ENCODE assay signal across 8 cellular contexts in the genomic region with DNA sequence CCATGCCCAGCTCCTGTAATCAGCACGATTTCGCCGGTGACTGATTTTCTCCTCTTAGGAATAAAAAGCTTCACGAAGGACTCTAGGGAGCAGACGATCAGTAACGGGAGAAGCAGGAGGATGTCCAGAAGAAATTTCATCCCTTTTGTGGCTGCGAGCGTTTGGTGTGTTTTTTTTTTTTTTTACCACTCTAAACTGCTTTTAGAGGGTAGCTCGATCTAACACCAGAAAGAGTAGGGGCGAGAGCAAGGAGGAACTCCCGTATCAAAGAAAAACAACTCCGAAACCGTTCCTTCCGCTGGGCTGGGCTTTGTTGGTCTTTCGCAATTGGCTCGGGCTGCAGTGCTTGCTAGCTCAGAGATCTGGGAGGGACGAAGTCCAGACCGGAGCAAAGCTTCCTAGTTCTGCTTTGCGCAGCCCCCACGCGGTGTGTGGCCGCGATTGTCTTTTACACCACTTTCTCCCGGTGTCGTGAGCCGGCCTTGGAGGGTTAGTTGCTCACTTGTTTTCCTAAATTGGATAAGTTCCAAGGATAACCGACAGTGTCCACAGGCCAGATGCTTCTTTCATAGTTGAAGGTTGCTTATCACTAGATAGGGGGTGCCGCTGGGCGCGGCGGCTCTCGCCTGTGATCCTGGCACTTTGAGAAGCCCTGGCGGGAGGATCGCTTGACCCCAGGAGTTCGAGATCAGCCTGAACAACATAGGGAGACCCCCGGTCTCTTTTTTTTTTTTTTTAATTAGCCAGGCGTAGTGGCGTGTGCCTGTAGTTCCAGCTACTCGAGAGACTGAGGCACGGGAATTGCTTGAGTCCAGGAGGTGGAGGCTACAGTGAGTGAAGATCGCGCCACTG. TPM values are rescaled to one million over a fixed set of nuclear protein-coding genes. Genes with fewer than 3 reads are reported as not detected.
DNase-seq lines count a peak whose midpoint lies in the region; ATAC-seq and TF ChIP-seq lines count a peak whose summit lies in the region.

A gene with protein sequence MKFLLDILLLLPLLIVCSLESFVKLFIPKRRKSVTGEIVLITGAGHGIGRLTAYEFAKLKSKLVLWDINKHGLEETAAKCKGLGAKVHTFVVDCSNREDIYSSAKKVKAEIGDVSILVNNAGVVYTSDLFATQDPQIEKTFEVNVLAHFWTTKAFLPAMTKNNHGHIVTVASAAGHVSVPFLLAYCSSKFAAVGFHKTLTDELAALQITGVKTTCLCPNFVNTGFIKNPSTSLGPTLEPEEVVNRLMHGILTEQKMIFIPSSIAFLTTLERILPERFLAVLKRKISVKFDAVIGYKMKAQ (minus strand): TSS at position 258 of the 852 bp plus-strand sequence. CDS start 118 bp downstream, at position 140.

- H3K79me2 ChIP-seq in SK-N-SH (ENCODE audit: insufficient read depth), result peaks cover 45% of the 10 kb centered on the region

- H4K20me1 ChIP-seq in SK-N-SH (ENCODE audit: insufficient read depth), result no peaks in the 10 kb centered on the region

- TF ChIP-seq RAD21 in SK-N-SH (IDR thresholded peaks at IDR 0.05; ENCODE audit: low read length), result peak; percentile 23

- peak; percentile 83 for DNase-seq in GM06990 (ENCODE audit: extremely low read depth, insufficient read length)
- DNase-seq in NCI-H1048 (lab: John Stamatoyannopoulos, UW), result peak; percentile 58
- DNase-seq in SK-N-SH, result peak; percentile 90
- DNase-seq in activated naive CD4-positive, alpha-beta T cell treated with anti-CD3 and anti-CD28 coated beads, Interleukin-2, amount 50 U/mL, for 16 hours, result peak; percentile 74
- peak; percentile 92 for DNase-seq in germinal center (ENCODE audit: low spot score)
- peak; percentile 77 for DNase-seq in non-pigmented ciliary epithelial cell (ENCODE audit: low read depth)
- peak; percentile 94 for DNase-seq in superior temporal gyrus (ENCODE audit: extremely low spot score)

- no peaks in the 10 kb centered on the region for H3K27me3 ChIP-seq in GM06990 (replicated peaks; ENCODE audit: control insufficient read depth, insufficient read depth, low read length)
- no peaks in the 10 kb centered on the region for H3K27me3 ChIP-seq in SK-N-SH (ENCODE audit: insufficient read depth)

- H3K9me2 ChIP-seq in SK-N-SH, result no peaks in the 10 kb centered on the region

- H3K4me3 ChIP-seq in GM06990 (replicated peaks; ENCODE audit: low read depth, low read length), result peak within 1 kb of the TSS; percentile 81
- peak within 1 kb of the TSS; percentile 69 to 80 for H3K4me3 ChIP-seq in SK-N-SH (ENCODE audit: low read depth in 2 of 2, low read length in 1 of 2)

- H3F3A ChIP-seq in SK-N-SH (replicated peaks; ENCODE audit: insufficient read depth), result peaks cover 23% of the 10 kb centered on the region

- peak within 1 kb of the TSS; percentile 83 to 96 for H3K27ac ChIP-seq in SK-N-SH (ENCODE audit: low read depth in 2 of 2, low read length in 1 of 2)

- 4% methylated on average over 42 of the region's 42 CpGs for WGBS in SK-N-SH (ENCODE audit: low lambda C conversion rate)

- H3K36me3 ChIP-seq in GM06990 (ENCODE audit: control insufficient read depth, insufficient read depth, low read length) (no peaks in the 10 kb centered on the region), SK-N-SH (replicated peaks in 1 of 2; ENCODE audit: control insufficient read depth in 1 of 2, insufficient read depth in 2 of 2, low read length in 1 of 2) (peaks cover 0 to 5% of the 10 kb centered on the region in 2 experiments)

- H3K9me3 ChIP-seq in SK-N-SH, result no peaks in the 10 kb centered on the region

- CTCF ChIA-PET in SK-N-SH (lab: Yijun Ruan, JAX), result interaction anchor here (0.7 to 7.0 kb wide), 8 partner anchors 14 to 74 kb away, joined by 3 to 53 read pairs (median 3); a partner anchor contains a TSS

- peak within 1 kb of the TSS; percentile 75 for H3K4me2 ChIP-seq in SK-N-SH

- H3K4me1 ChIP-seq in SK-N-SH (ENCODE audit: control insufficient read depth in 1 of 2, insufficient read depth in 2 of 2, low read depth in 1 of 2, low read length in 1 of 2), result peaks cover 0 to 4% of the 10 kb centered on the region in 2 experiments; a peak in 1 of 4 replicates

- H2AFZ ChIP-seq in SK-N-SH (ENCODE audit: low read depth), result peak within 1 kb of the TSS; percentile 91

- ATAC-seq in HG02571 (IDR thresholded peaks at IDR 0.05; ENCODE audit: unreplicated experiment), result peak; percentile 99

- peak; percentile 23 for TF ChIP-seq CTCF in GM06990 (IDR thresholded peaks at IDR 0.05; ENCODE audit: insufficient read depth, low read length, poor library complexity, severe bottlenecking)
- peak; percentile 36 for TF ChIP-seq CTCF in SK-N-SH (IDR thresholded peaks at IDR 0.05)

- no peak for TF ChIP-seq EP300 in SK-N-SH (IDR thresholded peaks at IDR 0.05; ENCODE audit: borderline replicate concordance in 1 of 2, low read depth in 1 of 2, low read length in 1 of 2)

- POLR2A ChIA-PET in SK-N-SH (lab: Yijun Ruan, JAX), result interaction anchor here (0.6 to 2.4 kb wide), 6 partner anchors 8 to 385 kb away, joined by 3 to 24 read pairs (median 4); a partner anchor contains a TSS

- H3K9ac ChIP-seq in SK-N-SH, result peak within 1 kb of the TSS; percentile 76

TF ChIP-seq in SK-N-SH, 30 proteins besides CTCF, POLR2A, EP300 and RAD21 (continues in another document):
- peak; percentile 95 for TF ChIP-seq MXI1 (IDR thresholded peaks at IDR 0.05; ENCODE audit: low read depth, low read length)
- TF ChIP-seq NFIC (IDR thresholded peaks at IDR 0.05; ENCODE audit: borderline replicate concordance), result no peak; the same call in 1 of the 2 replicates
- TF ChIP-seq TCF12 (IDR thresholded peaks at IDR 0.05), result peak; percentile 22; the same call in 1 of the 2 replicates
- TF ChIP-seq, protein P1, sequence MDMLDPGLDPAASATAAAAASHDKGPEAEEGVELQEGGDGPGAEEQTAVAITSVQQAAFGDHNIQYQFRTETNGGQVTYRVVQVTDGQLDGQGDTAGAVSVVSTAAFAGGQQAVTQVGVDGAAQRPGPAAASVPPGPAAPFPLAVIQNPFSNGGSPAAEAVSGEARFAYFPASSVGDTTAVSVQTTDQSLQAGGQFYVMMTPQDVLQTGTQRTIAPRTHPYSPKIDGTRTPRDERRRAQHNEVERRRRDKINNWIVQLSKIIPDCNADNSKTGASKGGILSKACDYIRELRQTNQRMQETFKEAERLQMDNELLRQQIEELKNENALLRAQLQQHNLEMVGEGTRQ (IDR thresholded peaks at IDR 0.05; ENCODE audit: borderline replicate concordance, low read depth, low read length), result no peak
- TF ChIP-seq FOSL2 (IDR thresholded peaks at IDR 0.05; ENCODE audit: borderline replicate concordance, low read depth), result no peak
- TF ChIP-seq TAF1 (IDR thresholded peaks at IDR 0.05; ENCODE audit: borderline replicate concordance, low read depth, low read length), result peak; percentile 76
- no peak for TF ChIP-seq TEAD4 (IDR thresholded peaks at IDR 0.05; ENCODE audit: borderline replicate concordance, insufficient read depth)
- TF ChIP-seq, protein P2, sequence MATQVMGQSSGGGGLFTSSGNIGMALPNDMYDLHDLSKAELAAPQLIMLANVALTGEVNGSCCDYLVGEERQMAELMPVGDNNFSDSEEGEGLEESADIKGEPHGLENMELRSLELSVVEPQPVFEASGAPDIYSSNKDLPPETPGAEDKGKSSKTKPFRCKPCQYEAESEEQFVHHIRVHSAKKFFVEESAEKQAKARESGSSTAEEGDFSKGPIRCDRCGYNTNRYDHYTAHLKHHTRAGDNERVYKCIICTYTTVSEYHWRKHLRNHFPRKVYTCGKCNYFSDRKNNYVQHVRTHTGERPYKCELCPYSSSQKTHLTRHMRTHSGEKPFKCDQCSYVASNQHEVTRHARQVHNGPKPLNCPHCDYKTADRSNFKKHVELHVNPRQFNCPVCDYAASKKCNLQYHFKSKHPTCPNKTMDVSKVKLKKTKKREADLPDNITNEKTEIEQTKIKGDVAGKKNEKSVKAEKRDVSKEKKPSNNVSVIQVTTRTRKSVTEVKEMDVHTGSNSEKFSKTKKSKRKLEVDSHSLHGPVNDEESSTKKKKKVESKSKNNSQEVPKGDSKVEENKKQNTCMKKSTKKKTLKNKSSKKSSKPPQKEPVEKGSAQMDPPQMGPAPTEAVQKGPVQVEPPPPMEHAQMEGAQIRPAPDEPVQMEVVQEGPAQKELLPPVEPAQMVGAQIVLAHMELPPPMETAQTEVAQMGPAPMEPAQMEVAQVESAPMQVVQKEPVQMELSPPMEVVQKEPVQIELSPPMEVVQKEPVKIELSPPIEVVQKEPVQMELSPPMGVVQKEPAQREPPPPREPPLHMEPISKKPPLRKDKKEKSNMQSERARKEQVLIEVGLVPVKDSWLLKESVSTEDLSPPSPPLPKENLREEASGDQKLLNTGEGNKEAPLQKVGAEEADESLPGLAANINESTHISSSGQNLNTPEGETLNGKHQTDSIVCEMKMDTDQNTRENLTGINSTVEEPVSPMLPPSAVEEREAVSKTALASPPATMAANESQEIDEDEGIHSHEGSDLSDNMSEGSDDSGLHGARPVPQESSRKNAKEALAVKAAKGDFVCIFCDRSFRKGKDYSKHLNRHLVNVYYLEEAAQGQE (IDR thresholded peaks at IDR 0.05; ENCODE audit: low read depth, low read length), result no peak
- TF ChIP-seq NRF1 (IDR thresholded peaks at IDR 0.05; ENCODE audit: low read depth, low read length), result peak; percentile 51
- TF ChIP-seq, protein P3, sequence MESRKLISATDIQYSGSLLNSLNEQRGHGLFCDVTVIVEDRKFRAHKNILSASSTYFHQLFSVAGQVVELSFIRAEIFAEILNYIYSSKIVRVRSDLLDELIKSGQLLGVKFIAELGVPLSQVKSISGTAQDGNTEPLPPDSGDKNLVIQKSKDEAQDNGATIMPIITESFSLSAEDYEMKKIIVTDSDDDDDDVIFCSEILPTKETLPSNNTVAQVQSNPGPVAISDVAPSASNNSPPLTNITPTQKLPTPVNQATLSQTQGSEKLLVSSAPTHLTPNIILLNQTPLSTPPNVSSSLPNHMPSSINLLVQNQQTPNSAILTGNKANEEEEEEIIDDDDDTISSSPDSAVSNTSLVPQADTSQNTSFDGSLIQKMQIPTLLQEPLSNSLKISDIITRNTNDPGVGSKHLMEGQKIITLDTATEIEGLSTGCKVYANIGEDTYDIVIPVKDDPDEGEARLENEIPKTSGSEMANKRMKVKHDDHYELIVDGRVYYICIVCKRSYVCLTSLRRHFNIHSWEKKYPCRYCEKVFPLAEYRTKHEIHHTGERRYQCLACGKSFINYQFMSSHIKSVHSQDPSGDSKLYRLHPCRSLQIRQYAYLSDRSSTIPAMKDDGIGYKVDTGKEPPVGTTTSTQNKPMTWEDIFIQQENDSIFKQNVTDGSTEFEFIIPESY (IDR thresholded peaks at IDR 0.05; ENCODE audit: borderline replicate concordance, low read depth), result no peak
- TF ChIP-seq, protein P4, sequence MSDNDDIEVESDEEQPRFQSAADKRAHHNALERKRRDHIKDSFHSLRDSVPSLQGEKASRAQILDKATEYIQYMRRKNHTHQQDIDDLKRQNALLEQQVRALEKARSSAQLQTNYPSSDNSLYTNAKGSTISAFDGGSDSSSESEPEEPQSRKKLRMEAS (IDR thresholded peaks at IDR 0.05; ENCODE audit: low read depth), result peak; percentile 92
- no peak for TF ChIP-seq JUND (IDR thresholded peaks at IDR 0.05)
- no peak for TF ChIP-seq CHD2 (IDR thresholded peaks at IDR 0.05; ENCODE audit: low read length, partially characterized antibody)

RNA-seq across cellular contexts. Expression of the gene that starts here (rescaled TPM):
- 13.2 and 17.7 TPM in 2 replicates for polyA plus RNA-seq in SK-N-SH (2012; rRNA removed)
- polyA plus RNA-seq in SK-N-SH (2012; cell fraction: cytosol; rRNA removed), result 23.1 and 27.5 TPM in 2 replicates
- polyA plus RNA-seq in SK-N-SH (2012; cell fraction: nucleus; rRNA removed), result 3.7 and 8.4 TPM in 2 replicates

Comparison
In these comparisons a context has a peak if more than half of its experiments do, and no peak if none do; other contexts are left out.
1. Peak in every context shown above with its lines: DNase-seq, ATAC-seq, H3K4me3 ChIP-seq and H3K27ac ChIP-seq.